21 cellular contexts compared by ENCODE assay signal in the genomic region with DNA sequence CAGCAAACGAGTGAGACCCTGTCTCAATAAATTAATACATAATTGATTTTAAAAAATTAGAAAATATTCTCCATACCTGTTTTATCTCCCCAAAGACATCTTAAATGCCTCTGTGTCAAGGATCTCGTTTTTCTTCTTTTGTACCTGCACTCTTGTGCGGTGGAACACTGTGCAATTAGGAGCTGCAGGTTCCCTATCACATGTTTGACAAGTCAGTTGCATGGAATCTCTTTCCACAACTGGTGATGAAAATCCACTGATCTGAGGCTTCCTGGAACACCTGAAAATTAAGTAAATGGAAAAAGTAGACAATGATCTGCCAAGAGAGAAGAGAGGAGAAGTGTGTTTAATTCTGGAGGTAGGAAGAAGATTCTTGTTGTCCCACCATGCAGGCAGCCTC. TPM values are rescaled to one million over a fixed set of nuclear protein-coding genes. Genes with fewer than 3 reads are reported as not detected.
DNase-seq lines count a peak whose midpoint lies in the region; ATAC-seq and TF ChIP-seq lines count a peak whose summit lies in the region.
"Had no signal": no experiment of that assay in that cellular context is flagged by ENCODE, and none has a peak within 500 bp of the region (broad histone marks: within the 10 kb centered on the region; RNA-seq: fewer than 3 reads in every experiment).

No MANE protein-coding gene starts in this region.

- H3K36me3 Mint-ChIP-seq in IgD-negative memory B cell = no peaks in the 10 kb centered on the region
- peaks cover 9% of the 10 kb centered on the region for H3K36me3 Mint-ChIP-seq in neural crest cell (ENCODE audit: low read depth)
- H3K36me3 Mint-ChIP-seq in stimulated activated naive B cell treated with anti-CD40 and anti-IgM and Interleukin-4, amounts not matched to agents 10 μg/mL and 1 μg/mL and 100 μg/mL, for 72 hours = peaks cover 14 to 20% of the 10 kb centered on the region in 2 donors

- H3K4me1 Mint-ChIP-seq in IgD-negative memory B cell (peaks cover 28 to 33% (median 31%) of the 10 kb centered on the region in 3 donors), neural crest cell (peaks cover 39% of the 10 kb centered on the region)
- H3K4me1 Mint-ChIP-seq in stimulated activated naive B cell treated with anti-CD40 and anti-IgM and Interleukin-4, amounts not matched to agents 10 μg/mL and 1 μg/mL and 100 μg/mL, for 72 hours = peaks cover 35 to 55% of the 10 kb centered on the region in 2 donors

- H3K9me3 ChIP-seq in ovary (no peaks in the 10 kb centered on the region), adrenal gland (replicated peaks in 1 of 3) (no peaks in the 10 kb centered on the region)
- H3K9me3 ChIP-seq: BE2C had no signal

- H3K4me1 ChIP-seq in ovary (ENCODE audit: insufficient read depth) (peaks cover 5% of the 10 kb centered on the region), adrenal gland (replicated peaks in 1 of 2) (peaks cover 16 to 27% of the 10 kb centered on the region in 2 donors)

- WGBS in ovary, 3 donors = 69 to 77% (median 75%) methylated on average over 3 of the region's 3 CpGs
- WGBS in adrenal gland, 4 donors = 77 to 88% (median 84%) methylated on average over 3 of the region's 3 CpGs

- peak; percentile 29 for DNase-seq in coronary artery (ENCODE audit: low spot score)
- DNase-seq in neural crest cell (ENCODE audit: low read depth, low spot score) = no peak
- DNase-seq in ovary = no peak
- DNase-seq in adrenal gland = no peak
- DNase-seq in stimulated activated naive B cell treated with anti-CD40 and anti-IgM and Interleukin-4, amounts not matched to agents 10 μg/mL and 1 μg/mL and 100 μg/mL, for 72 hours = no peak
- DNase-seq: BE2C; C1 segment of cervical spinal cord; CD4-positive, CD25-positive, alpha-beta regulatory T cell; CD8-positive, alpha-beta memory T cell; COR-L47; DMS 273 treated with DMSO at 0.1 percent for 48 hours; DMS53; DND-41; EL; GOT3; H7; HFFc6 had no signal

- ATAC-seq in stimulated activated naive B cell treated with anti-CD40 and anti-IgM and Interleukin-4, amounts not matched to agents 10 μg/mL and 1 μg/mL and 100 μg/mL, for 72 hours (replicated peaks) = no peak
- ATAC-seq: GM12878, HCT116, HepG2 had no signal

- TF ChIP-seq EP300 in ovary (IDR thresholded peaks at IDR 0.05) = no peak

- intact Hi-C loops in ovary (cut with DNase I) = loop anchor here in 1 of 4 donors (5.0 kb wide), 1 partner anchor 1334 kb away; no protein-coding TSS in a partner anchor
- intact Hi-C loops in adrenal gland (cut with DNase I) = loop anchor here in 1 of 2 donors (10.0 kb wide), 1 partner anchor 64 kb away; no protein-coding TSS in a partner anchor

- H3K27me3 Mint-ChIP-seq in IgD-negative memory B cell (no peaks in the 10 kb centered on the region), neural crest cell (ENCODE audit: low read depth) (peaks cover 27% of the 10 kb centered on the region)
- no peaks in the 10 kb centered on the region for H3K27me3 Mint-ChIP-seq in stimulated activated naive B cell treated with anti-CD40 and anti-IgM and Interleukin-4, amounts not matched to agents 10 μg/mL and 1 μg/mL and 100 μg/mL, for 72 hours

- H3K9me3 Mint-ChIP-seq in IgD-negative memory B cell = no peaks in the 10 kb centered on the region
- no peaks in the 10 kb centered on the region for H3K9me3 Mint-ChIP-seq in neural crest cell
- H3K9me3 Mint-ChIP-seq in stimulated activated naive B cell treated with anti-CD40 and anti-IgM and Interleukin-4, amounts not matched to agents 10 μg/mL and 1 μg/mL and 100 μg/mL, for 72 hours = no peaks in the 10 kb centered on the region
- H3K9me3 Mint-ChIP-seq: CD8-positive, alpha-beta memory T cell; HFFc6 had no signal

- H3K27ac Mint-ChIP-seq in IgD-negative memory B cell = peak overlapping the region in 2 of 3 donors; percentile 0 to 90
- no peak overlapping the region for H3K27ac Mint-ChIP-seq in neural crest cell (ENCODE audit: unreplicated experiment)
- no peak overlapping the region for H3K27ac Mint-ChIP-seq in stimulated activated naive B cell treated with anti-CD40 and anti-IgM and Interleukin-4, amounts not matched to agents 10 μg/mL and 1 μg/mL and 100 μg/mL, for 72 hours
- H3K27ac Mint-ChIP-seq: CD4-positive, CD25-positive, alpha-beta regulatory T cell; HFFc6 had no signal

- no peak overlapping the region for H3K27ac ChIP-seq in coronary artery
- no peak overlapping the region for H3K27ac ChIP-seq in ovary
- no peak overlapping the region for H3K27ac ChIP-seq in adrenal gland

- TF ChIP-seq POLR2A in ovary (IDR thresholded peaks at IDR 0.05) = no peak
- no peak for TF ChIP-seq POLR2A in adrenal gland (IDR thresholded peaks at IDR 0.05)

- no peak for TF ChIP-seq CTCF in coronary artery (IDR thresholded peaks at IDR 0.05)
- TF ChIP-seq CTCF in neural crest cell (conservative IDR thresholded peaks at IDR 0.05) = no peak
- no peak for TF ChIP-seq CTCF in ovary (IDR thresholded peaks at IDR 0.05)
- TF ChIP-seq CTCF in adrenal gland (IDR thresholded peaks at IDR 0.05) = no peak

- peak overlapping the region in 1 of 4 donors; percentile 91 for H3K4me3 Mint-ChIP-seq in IgD-negative memory B cell
- H3K4me3 Mint-ChIP-seq in neural crest cell = peak overlapping the region; percentile 5
- no peak overlapping the region for H3K4me3 Mint-ChIP-seq in stimulated activated naive B cell treated with anti-CD40 and anti-IgM and Interleukin-4, amounts not matched to agents 10 μg/mL and 1 μg/mL and 100 μg/mL, for 72 hours
- H3K4me3 Mint-ChIP-seq: HFFc6 had no signal

- H3K27me3 ChIP-seq in ovary (no peaks in the 10 kb centered on the region), adrenal gland (no peaks in the 10 kb centered on the region)

- H3K36me3 ChIP-seq in ovary (no peaks in the 10 kb centered on the region), adrenal gland (replicated peaks in 1 of 2) (peaks cover 0 to 17% of the 10 kb centered on the region in 2 donors)

- H3K4me3 ChIP-seq in coronary artery (no peak overlapping the region), ovary (no peak overlapping the region), adrenal gland (no peak overlapping the region)
- H3K4me3 ChIP-seq: GM12878 had no signal

RNA-seq across cellular contexts. Expression of a gene that starts 3.0 kb away (rescaled TPM):
- 55.3 TPM for polyA plus RNA-seq in IgD-negative memory B cell
- total RNA-seq in neural crest cell = 12.7 and 12.9 TPM in 2 replicates
- 1 to 10 TPM in 1 of 7 donors, under 1 TPM in 5, not detected in 1; 0.15 to 2.3 (median 0.28) TPM for total RNA-seq in ovary
- under 1 TPM; 0.07 to 0.81 TPM for polyA plus RNA-seq in ovary
- 1 to 10 TPM in 4 of 8 donors, under 1 TPM in 4; 0.35 to 2.5 (median 1.0) TPM for total RNA-seq in adrenal gland
- 1 to 10 TPM in 2 of 3 donors, under 1 TPM in 1; 0.15 to 3.1 (median 2.3) TPM for polyA plus RNA-seq in adrenal gland

RNA-seq across cellular contexts. Expression of a gene that starts 14.2 kb away (rescaled TPM):
- polyA plus RNA-seq in IgD-negative memory B cell = 591 TPM
- total RNA-seq in neural crest cell = 398 and 406 TPM in 2 replicates
- 100 to 1,000 TPM; 201 to 589 (median 367) TPM for total RNA-seq in ovary
- polyA plus RNA-seq in ovary = 100 to 1,000 TPM; 434 to 514 TPM
- 1,000 to 10,000 TPM in 1 of 8 donors, 100 to 1,000 TPM in 7; 313 to 2,941 (median 534) TPM for total RNA-seq in adrenal gland
- polyA plus RNA-seq in adrenal gland = 1,000 to 10,000 TPM in 1 of 3 donors, 100 to 1,000 TPM in 2; 611 to 1,206 (median 702) TPM

RNA-seq across cellular contexts. Expression of a gene that starts 52.8 kb away (rescaled TPM):
- 59.6 TPM for polyA plus RNA-seq in IgD-negative memory B cell
- 104 and 131 TPM in 2 replicates for total RNA-seq in neural crest cell
- 100 to 1,000 TPM in 5 of 7 donors, 10 to 100 TPM in 2; 57.9 to 139 (median 126) TPM for total RNA-seq in ovary
- 100 to 1,000 TPM in 1 of 2 donors, 10 to 100 TPM in 1; 51.5 to 120 TPM for polyA plus RNA-seq in ovary
- 100 to 1,000 TPM in 6 of 8 donors, 10 to 100 TPM in 2; 79.7 to 251 (median 145) TPM for total RNA-seq in adrenal gland
- polyA plus RNA-seq in adrenal gland = 100 to 1,000 TPM in 1 of 3 donors, 10 to 100 TPM in 2; 69.3 to 119 (median 78.1) TPM

RNA-seq across cellular contexts. Expression of a gene that starts 54.9 kb away (rescaled TPM):
- polyA plus RNA-seq in IgD-negative memory B cell (218 TPM), ovary (10 to 100 TPM; 32.9 to 43.8 TPM), adrenal gland (100 to 1,000 TPM in 2 of 3 donors, 10 to 100 TPM in 1; 93.6 to 154 (median 108) TPM)
- total RNA-seq in neural crest cell (66.1 and 66.2 TPM in 2 replicates), ovary (10 to 100 TPM; 13.2 to 34.9 (median 17.8) TPM), adrenal gland (100 to 1,000 TPM in 5 of 8 donors, 10 to 100 TPM in 3; 49.2 to 209 (median 118) TPM)

Comparison
In these comparisons a context has a peak if more than half of its experiments do, and no peak if none do; other contexts are left out.
1. H3K27ac Mint-ChIP-seq: peak in IgD-negative memory B cell (2 of 3); none in neural crest cell (single experiment) and stimulated activated naive B cell treated with anti-CD40 and anti-IgM and Interleukin-4, amounts not matched to agents 10 μg/mL and 1 μg/mL and 100 μg/mL, for 72 hours (single experiment).